Comparison of ENCODE assay signal across 1 cellular context in the genomic region with DNA sequence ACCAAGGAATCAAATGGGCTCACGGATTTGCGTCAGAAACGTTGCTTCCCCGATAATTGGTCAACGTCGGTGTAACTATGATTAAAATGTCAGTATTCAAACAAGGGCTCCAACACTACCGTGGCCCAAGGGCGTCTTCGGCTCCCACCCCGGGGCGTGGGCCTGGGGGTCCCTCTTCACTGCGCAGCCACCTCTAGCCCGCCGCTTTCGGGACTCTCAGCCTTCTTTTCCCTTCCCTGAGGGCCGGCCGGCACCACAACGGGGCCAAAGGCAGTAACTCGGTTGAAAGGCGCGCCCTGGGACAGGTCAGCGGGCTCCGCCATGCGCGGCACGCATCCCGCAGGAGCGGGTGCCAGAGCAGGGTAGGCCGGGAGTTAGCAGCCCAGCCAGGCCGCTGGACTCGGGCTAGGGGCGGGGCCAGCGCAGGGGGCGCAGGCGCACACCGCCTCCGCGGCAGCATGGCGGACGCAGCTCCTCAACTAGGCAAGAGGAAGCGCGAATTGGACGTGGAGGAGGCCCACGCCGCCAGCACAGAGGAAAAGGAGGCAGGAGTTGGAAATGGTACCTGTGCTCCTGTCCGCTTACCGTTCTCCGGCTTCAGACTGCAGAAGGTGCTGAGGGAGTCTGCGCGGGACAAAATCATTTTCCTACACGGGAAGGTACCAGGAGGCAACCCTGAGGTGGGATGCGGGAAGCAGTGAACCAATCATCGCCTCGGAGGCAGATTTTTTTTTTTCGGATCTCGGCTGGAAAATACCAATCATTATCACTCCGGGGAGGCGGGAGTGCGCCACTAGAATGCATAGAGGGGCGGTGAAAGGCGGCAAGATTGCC.
TF ChIP-seq lines count a peak whose summit lies in the region.

A gene with protein sequence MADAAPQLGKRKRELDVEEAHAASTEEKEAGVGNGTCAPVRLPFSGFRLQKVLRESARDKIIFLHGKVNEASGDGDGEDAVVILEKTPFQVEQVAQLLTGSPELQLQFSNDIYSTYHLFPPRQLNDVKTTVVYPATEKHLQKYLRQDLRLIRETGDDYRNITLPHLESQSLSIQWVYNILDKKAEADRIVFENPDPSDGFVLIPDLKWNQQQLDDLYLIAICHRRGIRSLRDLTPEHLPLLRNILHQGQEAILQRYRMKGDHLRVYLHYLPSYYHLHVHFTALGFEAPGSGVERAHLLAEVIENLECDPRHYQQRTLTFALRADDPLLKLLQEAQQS (plus strand): TSS at position 438 of the 834 bp plus-strand sequence. CDS start 21 bp downstream, at position 459.

TF ChIP-seq in HCT116, 20 proteins besides CTCF, POLR2A, EP300 and RAD21 (continued from another document):
- TF ChIP-seq TCF7L2 (IDR thresholded peaks at IDR 0.05; ENCODE audit: borderline replicate concordance, extremely low read depth, insufficient read depth, insufficient read length) (peak; percentile 55), SP1 (IDR thresholded peaks at IDR 0.05; ENCODE audit: low read depth) (peak; percentile 59; the same call in 1 of the 2 replicates), CBX3 (IDR thresholded peaks at IDR 0.05; ENCODE audit: low read depth) (peak; percentile 56; the same call in 1 of the 2 replicates), SIN3A (IDR thresholded peaks at IDR 0.05; ENCODE audit: low read depth) (peak; percentile 83), ZFX (IDR thresholded peaks at IDR 0.05) (peak; percentile 99), EZH2 (IDR thresholded peaks at IDR 0.05) (no peak), YY1 (IDR thresholded peaks at IDR 0.05; ENCODE audit: extremely low read depth, insufficient replicate concordance, low read depth, low read length) (peak; percentile 92), FOSL1 (IDR thresholded peaks at IDR 0.05; ENCODE audit: low read depth) (peak; percentile 34; the same call in 1 of the 2 replicates), EGR1 (IDR thresholded peaks at IDR 0.05; ENCODE audit: low read depth) (0 out of 2 replicates have a peak, but pooled peaks have one; percentile 54), JUND (IDR thresholded peaks at IDR 0.05) (no peak)
- TF ChIP-seq, protein P1, sequence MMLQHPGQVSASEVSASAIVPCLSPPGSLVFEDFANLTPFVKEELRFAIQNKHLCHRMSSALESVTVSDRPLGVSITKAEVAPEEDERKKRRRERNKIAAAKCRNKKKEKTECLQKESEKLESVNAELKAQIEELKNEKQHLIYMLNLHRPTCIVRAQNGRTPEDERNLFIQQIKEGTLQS (IDR thresholded peaks at IDR 0.05): no peak; the same call in 1 of the 2 replicates
- TF ChIP-seq, protein P2, sequence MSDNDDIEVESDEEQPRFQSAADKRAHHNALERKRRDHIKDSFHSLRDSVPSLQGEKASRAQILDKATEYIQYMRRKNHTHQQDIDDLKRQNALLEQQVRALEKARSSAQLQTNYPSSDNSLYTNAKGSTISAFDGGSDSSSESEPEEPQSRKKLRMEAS (IDR thresholded peaks at IDR 0.05): peak; percentile 86
